Comparison of ENCODE assay signal across 8 cellular contexts in the genomic region with DNA sequence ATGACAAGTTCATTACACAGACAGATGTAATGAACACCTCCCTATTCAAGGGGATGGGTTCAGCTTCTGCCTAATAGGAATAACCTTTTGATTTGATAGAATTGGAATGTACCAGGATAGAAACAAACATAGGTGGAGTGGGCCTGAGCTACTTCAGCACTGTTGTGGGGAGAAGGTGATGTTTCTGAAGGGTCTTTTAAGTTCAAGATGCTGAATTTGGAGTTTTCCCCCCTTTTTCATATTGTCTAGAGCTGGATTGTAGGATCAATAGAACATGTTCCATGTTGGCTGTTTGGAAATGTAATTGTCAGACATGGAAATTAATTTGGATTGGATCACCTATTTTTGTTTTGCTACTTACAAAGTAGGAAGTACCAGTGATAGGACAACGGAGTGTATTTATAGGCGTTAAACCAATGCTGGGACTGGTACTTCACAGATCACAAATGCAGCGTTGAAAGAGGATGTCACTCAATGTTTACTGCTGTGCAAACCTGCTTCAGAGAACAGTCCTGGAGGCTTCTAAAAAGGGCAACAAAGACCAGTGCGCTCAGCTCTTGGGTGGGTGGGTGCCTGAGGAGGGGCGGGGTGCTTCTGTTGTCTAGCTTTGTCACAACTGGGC. TPM values are rescaled to one million over a fixed set of nuclear protein-coding genes. Genes with fewer than 3 reads are reported as not detected.
A peak's percentile ranks its signal among the peaks of the same experiment; 100 is the strongest.
DNase-seq lines count a peak whose midpoint lies in the region; TF ChIP-seq lines count a peak whose summit lies in the region.

No MANE protein-coding gene starts in this region.

- peaks cover 7% of the 10 kb centered on the region for H3K27me3 ChIP-seq in CD4-positive, alpha-beta memory T cell (ENCODE audit: insufficient read depth, low read length)
- no peaks in the 10 kb centered on the region for H3K27me3 ChIP-seq in MG63
- H3K27me3 ChIP-seq in H7 (ENCODE audit: control insufficient read depth, insufficient read depth, low read length): peaks cover 25% of the 10 kb centered on the region

- intact Hi-C loops in CD4-positive, alpha-beta memory T cell (cut with micrococcal nuclease): no loop called here

- no peak overlapping the region for H3K27ac Mint-ChIP-seq in CD4-positive, alpha-beta memory T cell
- H3K27ac Mint-ChIP-seq in nephron progenitor cell: no peak overlapping the region

- H3K4me1 Mint-ChIP-seq in CD4-positive, alpha-beta memory T cell: peaks cover 11 to 24% (median 19%) of the 10 kb centered on the region in 4 donors
- H3K4me1 Mint-ChIP-seq in nephron progenitor cell: peaks cover 44% of the 10 kb centered on the region

- H3K4me3 ChIP-seq in CD4-positive, alpha-beta memory T cell (ENCODE audit: low read length in 2 of 2): no peak overlapping the region
- H3K4me3 ChIP-seq in MG63 (peak overlapping the region; percentile 73), coronary artery (peak overlapping the region; percentile 88), H7 (ENCODE audit: insufficient read depth, low read depth, low read length) (no peak overlapping the region)

- H3K4me1 ChIP-seq in CD4-positive, alpha-beta memory T cell (ENCODE audit: insufficient read depth, low read length): peaks cover 9% of the 10 kb centered on the region

- TF ChIP-seq CTCF in coronary artery (IDR thresholded peaks at IDR 0.05) (no peak), nephron progenitor cell (IDR thresholded peaks at IDR 0.05) (no peak)

- peaks cover 0 to 2% (median 0%) of the 10 kb centered on the region in 8 donors for H3K9me3 Mint-ChIP-seq in CD4-positive, alpha-beta memory T cell
- H3K9me3 Mint-ChIP-seq in nephron progenitor cell: no peaks in the 10 kb centered on the region

- H3K36me3 ChIP-seq in CD4-positive, alpha-beta memory T cell (ENCODE audit: insufficient read depth, low read length): no peaks in the 10 kb centered on the region
- no peaks in the 10 kb centered on the region for H3K36me3 ChIP-seq in MG63
- H3K36me3 ChIP-seq in H7 (replicated peaks; ENCODE audit: control insufficient read depth, insufficient read depth, low read length): no peaks in the 10 kb centered on the region

- H3K4me3 Mint-ChIP-seq in CD4-positive, alpha-beta memory T cell: peak overlapping the region; percentile 78 to 89 (median 84)
- peak overlapping the region; percentile 95 for H3K4me3 Mint-ChIP-seq in nephron progenitor cell

- POLR2A ChIA-PET in CD4-positive, alpha-beta memory T cell (lab: Charles Lee; ENCODE audit: partially characterized antibody): no interaction called here

- no peak for DNase-seq in CD4-positive, alpha-beta memory T cell
- DNase-seq in MG63 (no peak), coronary artery (ENCODE audit: low spot score) (no peak), nephron progenitor cell (no peak), H7 (no peak), NCI-H524 (lab: John Stamatoyannopoulos, UW) (no peak), kidney glomerular epithelial cell (lab: John Stamatoyannopoulos, UW) (no peak), SKM-1 (lab: John Stamatoyannopoulos, UW; ENCODE audit: unreplicated experiment) (no peak)

- no peaks in the 10 kb centered on the region for H3K9me3 ChIP-seq in CD4-positive, alpha-beta memory T cell (ENCODE audit: control insufficient read depth in 1 of 2, low read length in 2 of 2)
- H3K9me3 ChIP-seq in MG63: no peaks in the 10 kb centered on the region

- CTCF ChIA-PET in CD4-positive, alpha-beta memory T cell (lab: Charles Lee; ENCODE audit: partially characterized antibody): no interaction called here

- no peak overlapping the region for H3K27ac ChIP-seq in CD4-positive, alpha-beta memory T cell (ENCODE audit: low read depth, low read length)
- peak overlapping the region in 1 of 2 donors; percentile 38 for H3K27ac ChIP-seq in coronary artery

- peaks cover 39 to 51% of the 10 kb centered on the region in 2 donors for H3K27me3 Mint-ChIP-seq in CD4-positive, alpha-beta memory T cell
- H3K27me3 Mint-ChIP-seq in nephron progenitor cell (ENCODE audit: low read depth, poor library complexity): peaks cover 39% of the 10 kb centered on the region

- H3K36me3 Mint-ChIP-seq in CD4-positive, alpha-beta memory T cell: no peaks in the 10 kb centered on the region
- H3K36me3 Mint-ChIP-seq in nephron progenitor cell (ENCODE audit: low read depth): no peaks in the 10 kb centered on the region

RNA-seq across cellular contexts. Expression of gene C1orf21, which starts 2.0 kb away (rescaled TPM):
- total RNA-seq in CD4-positive, alpha-beta memory T cell: under 1 TPM; 0.61 to 0.80 TPM
- polyA plus RNA-seq in CD4-positive, alpha-beta memory T cell: under 1 TPM; 0.20 to 0.48 TPM
- total RNA-seq in MG63 (2014; rRNA removed; shearing (Covaris generic); ENCODE audit: low replicate concordance): 51.5 and 52.5 TPM in 2 replicates
- 11.8 and 19.1 TPM in 2 replicates for total RNA-seq in H7 (2014; rRNA removed; shearing (Covaris generic))

Comparison
In these comparisons a context has a peak if more than half of its experiments do, and no peak if none do; other contexts are left out.
1. H3K4me3 ChIP-seq: peak in MG63 (single experiment) and coronary artery (single experiment); none in CD4-positive, alpha-beta memory T cell (0 of 2) and H7 (single experiment).